28 cellular contexts compared by ENCODE assay signal in the genomic region with DNA sequence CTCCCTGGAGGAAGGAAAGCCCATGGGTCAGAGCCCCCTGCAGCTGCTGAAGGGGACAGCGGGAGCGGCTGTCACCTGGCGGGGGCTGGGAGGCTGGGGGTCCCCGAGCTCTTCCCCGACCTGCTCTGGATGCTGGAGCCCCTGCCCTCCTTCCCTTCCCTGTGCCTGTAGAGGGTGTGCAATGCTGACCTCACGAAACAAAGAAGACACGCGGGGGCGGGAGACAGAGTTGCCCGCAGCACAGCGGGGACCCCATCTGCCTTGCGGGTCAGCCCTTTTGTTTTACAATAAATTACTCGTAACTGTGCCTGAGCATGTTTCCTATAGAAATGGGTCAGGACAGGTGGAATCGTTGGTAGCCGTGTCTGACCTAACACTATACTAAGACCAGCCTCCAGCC. TPM values are rescaled to one million over a fixed set of nuclear protein-coding genes. Genes with fewer than 3 reads are reported as not detected.
"Had no signal": no experiment of that assay in that cellular context is flagged by ENCODE, and none has a peak within 500 bp of the region (broad histone marks: within the 10 kb centered on the region; RNA-seq: fewer than 3 reads in every experiment).

No MANE protein-coding gene starts in this region.

- ATAC-seq: activated T-cell treated with anti-CD3 and anti-CD28 coated beads, Interleukin-2, amount 50 U/mL, for 4 hours; esophagus mucosa; left ventricle myocardium superior had no signal

- DNase-seq: activated CD4-positive, alpha-beta T cell treated with anti-CD3 and anti-CD28 coated beads, Interleukin-2, amount 50 U/mL, for 1 hour; activated CD4-positive, CD25-positive, alpha-beta regulatory T cell treated with anti-CD3 and anti-CD28 coated beads, Interleukin-2, amount 50 U/mL, for 72 hours; activated effector memory CD4-positive, alpha-beta T cell treated with anti-CD3 and anti-CD28 coated beads, Interleukin-2, amount 50 U/mL, for 16 hours; activated naive CD4-positive, alpha-beta T cell treated with anti-CD3 and anti-CD28 coated beads, Interleukin-2, amount 50 U/mL, for 16 hours; activated T-cell treated with anti-CD3 and anti-CD28 coated beads, Interleukin-2, amount 50 U/mL, for 4 hours; central memory CD4-positive, alpha-beta T cell; effector memory CD4-positive, alpha-beta T cell; hippocampal formation; kidney glomerular epithelial cell; left ventricle myocardium superior; mammary epithelial cell; occipital lobe; stimulated activated CD4-positive, alpha-beta T cell treated with anti-CD3 and anti-CD28 coated beads, Interleukin-1b, Interleukin-23, amount 100 ng/mL, for 48 hours; stomach had no signal

- H3K4me3 Mint-ChIP-seq: activated T-cell treated with anti-CD3 and anti-CD28 coated beads, Interleukin-2, amount 50 U/mL, for 4 hours had no signal

- H3K27me3 ChIP-seq: right lobe of liver had no signal

- H3K36me3 Mint-ChIP-seq: brain had no signal

- H3K27ac ChIP-seq: skin epidermis, stomach, suprapubic skin, tibial nerve, VCaP had no signal

- H3K4me3 ChIP-seq: skin epidermis, stomach, suprapubic skin, tibial nerve had no signal

- H3K9me3 Mint-ChIP-seq: activated T-cell treated with anti-CD3 and anti-CD28 coated beads, Interleukin-2, amount 50 U/mL, for 4 hours; brain; nephron had no signal

- H3K36me3 ChIP-seq: right lobe of liver, suprapubic skin, tibial nerve had no signal

- H3K9me3 ChIP-seq: right lobe of liver, stomach, suprapubic skin, tibial nerve had no signal

RNA-seq across cellular contexts. Expression of gene CD7, which starts 9.9 kb away (rescaled TPM):
- total RNA-seq: dermis microvascular lymphatic vessel endothelial cell, frontal cortex, mammary epithelial cell, myocyte, occipital lobe had no signal
- polyA plus RNA-seq: mammary epithelial cell had no signal

RNA-seq across cellular contexts. Expression of gene TEX19, which starts 31.8 kb away (rescaled TPM):
- total RNA-seq: aorta, dermis microvascular lymphatic vessel endothelial cell, esophagus mucosa, frontal cortex, left ventricle myocardium superior, mammary epithelial cell, occipital lobe, right lobe of liver, stomach, suprapubic skin, tibial nerve, urinary bladder had no signal
- polyA plus RNA-seq: adipose tissue, aorta, mammary epithelial cell, stomach, urinary bladder had no signal

RNA-seq across cellular contexts. Expression of gene UTS2R, which starts 44.3 kb away (rescaled TPM):
- total RNA-seq: activated T-cell treated with anti-CD3 and anti-CD28 coated beads, Interleukin-2, amount 50 U/mL, for 4 hours; aorta; dermis microvascular lymphatic vessel endothelial cell; esophagus mucosa; frontal cortex; mammary epithelial cell; occipital lobe; right lobe of liver; stomach; suprapubic skin; urinary bladder had no signal
- polyA plus RNA-seq: aorta, mammary epithelial cell, stomach, urinary bladder had no signal
